ENCODE assay signal across 15 cellular contexts in the genomic region with DNA sequence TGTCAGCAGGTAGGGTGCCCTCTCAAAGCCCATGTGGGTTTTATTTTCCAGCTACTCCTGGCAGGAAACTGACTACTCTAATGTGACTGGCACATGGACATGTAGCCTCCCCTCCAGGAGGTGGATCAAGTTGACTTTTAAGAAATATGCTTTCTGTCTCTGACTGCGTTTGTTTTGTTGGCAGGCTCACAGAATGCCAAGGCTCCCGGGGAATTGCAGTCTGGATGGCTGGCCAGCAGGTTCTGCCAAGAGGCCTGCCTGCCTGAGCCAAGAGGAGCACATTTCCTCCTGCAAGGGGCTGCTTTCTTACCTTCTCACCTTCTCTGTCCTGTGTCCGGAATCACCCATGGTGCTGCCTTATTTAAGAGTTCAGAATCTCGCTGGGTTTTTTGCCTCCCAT.
"Had no signal": no experiment of that assay in that cellular context is flagged by ENCODE, and none has a peak within 500 bp of the region (broad histone marks: within the 10 kb centered on the region; RNA-seq: fewer than 3 reads in every experiment).

No MANE protein-coding gene starts in this region.

- H3K27ac ChIP-seq: epithelial cell of prostate, parathyroid adenoma had no signal

- H3K4me1 Mint-ChIP-seq: activated CD4-positive, alpha-beta T cell treated with anti-CD3 and anti-CD28 coated beads, Interleukin-2, amount 10 ng/mL, durations not matched to agents 7 days and 5 days; activated naive CD8-positive, alpha-beta T cell treated with anti-CD3 and anti-CD28 coated beads, Interleukin-2, amount 10 ng/mL, durations not matched to agents 7 days and 5 days; immature natural killer cell; naive thymus-derived CD4-positive, alpha-beta T cell; stimulated activated naive B cell treated with anti-CD40 and anti-IgM and Interleukin-4, amounts not matched to agents 10 μg/mL and 1 μg/mL and 100 μg/mL, for 72 hours had no signal

- H3K27ac Mint-ChIP-seq: activated CD4-positive, alpha-beta T cell treated with anti-CD3 and anti-CD28 coated beads, Interleukin-2, amount 10 ng/mL, durations not matched to agents 7 days and 5 days; activated naive CD8-positive, alpha-beta T cell treated with anti-CD3 and anti-CD28 coated beads, Interleukin-2, amount 10 ng/mL, durations not matched to agents 7 days and 5 days; immature natural killer cell; naive thymus-derived CD4-positive, alpha-beta T cell; stimulated activated naive B cell treated with anti-CD40 and anti-IgM and Interleukin-4, amounts not matched to agents 10 μg/mL and 1 μg/mL and 100 μg/mL, for 72 hours; T-helper 2 cell treated with Interferon-gamma antibody and Interleukin-4, amounts not matched to agents 5 μg/mL and 100 μg/mL, for 36 hours had no signal

- ATAC-seq: left colon; naive thymus-derived CD4-positive, alpha-beta T cell; stimulated activated naive B cell treated with anti-CD40 and anti-IgM and Interleukin-4, amounts not matched to agents 10 μg/mL and 1 μg/mL and 100 μg/mL, for 72 hours had no signal

- DNase-seq: activated CD4-positive, alpha-beta T cell treated with anti-CD3 and anti-CD28 coated beads, Interleukin-2, amount 10 ng/mL, durations not matched to agents 7 days and 5 days; activated CD8-positive, alpha-beta memory T cell treated with anti-CD3 and anti-CD28 coated beads for 24 hours; activated naive CD4-positive, alpha-beta T cell; activated naive CD8-positive, alpha-beta T cell treated with anti-CD3 and anti-CD28 coated beads, Interleukin-2, amount 10 ng/mL, durations not matched to agents 7 days and 5 days; foreskin melanocyte; immature natural killer cell; left colon; naive thymus-derived CD4-positive, alpha-beta T cell; retina; stimulated activated CD4-positive, alpha-beta T cell treated with anti-CD3 and anti-CD28 coated beads, Interleukin-2, amount 100 ng/mL, for 48 hours; stimulated activated naive B cell treated with anti-CD40 and anti-IgM and Interleukin-4, amounts not matched to agents 10 μg/mL and 1 μg/mL and 100 μg/mL, for 72 hours; trophoblast cell had no signal

- H3K4me1 ChIP-seq: parathyroid adenoma had no signal

- H3K4me3 Mint-ChIP-seq: activated CD4-positive, alpha-beta T cell treated with anti-CD3 and anti-CD28 coated beads, Interleukin-2, amount 10 ng/mL, durations not matched to agents 7 days and 5 days; activated naive CD8-positive, alpha-beta T cell treated with anti-CD3 and anti-CD28 coated beads, Interleukin-2, amount 10 ng/mL, durations not matched to agents 7 days and 5 days; immature natural killer cell; naive thymus-derived CD4-positive, alpha-beta T cell; stimulated activated naive B cell treated with anti-CD40 and anti-IgM and Interleukin-4, amounts not matched to agents 10 μg/mL and 1 μg/mL and 100 μg/mL, for 72 hours; T-helper 2 cell treated with Interferon-gamma antibody and Interleukin-4, amounts not matched to agents 5 μg/mL and 100 μg/mL, for 36 hours had no signal

- H3K27me3 Mint-ChIP-seq: activated CD4-positive, alpha-beta T cell treated with anti-CD3 and anti-CD28 coated beads, Interleukin-2, amount 10 ng/mL, durations not matched to agents 7 days and 5 days; activated naive CD8-positive, alpha-beta T cell treated with anti-CD3 and anti-CD28 coated beads, Interleukin-2, amount 10 ng/mL, durations not matched to agents 7 days and 5 days; stimulated activated naive B cell treated with anti-CD40 and anti-IgM and Interleukin-4, amounts not matched to agents 10 μg/mL and 1 μg/mL and 100 μg/mL, for 72 hours had no signal

- H3K36me3 Mint-ChIP-seq: activated naive CD8-positive, alpha-beta T cell treated with anti-CD3 and anti-CD28 coated beads, Interleukin-2, amount 10 ng/mL, durations not matched to agents 7 days and 5 days; immature natural killer cell; stimulated activated naive B cell treated with anti-CD40 and anti-IgM and Interleukin-4, amounts not matched to agents 10 μg/mL and 1 μg/mL and 100 μg/mL, for 72 hours had no signal

- H2AFZ ChIP-seq: parathyroid adenoma had no signal

- H3K79me2 ChIP-seq: parathyroid adenoma had no signal
